Comparison of ENCODE assay signal across 29 cellular contexts in the genomic region with DNA sequence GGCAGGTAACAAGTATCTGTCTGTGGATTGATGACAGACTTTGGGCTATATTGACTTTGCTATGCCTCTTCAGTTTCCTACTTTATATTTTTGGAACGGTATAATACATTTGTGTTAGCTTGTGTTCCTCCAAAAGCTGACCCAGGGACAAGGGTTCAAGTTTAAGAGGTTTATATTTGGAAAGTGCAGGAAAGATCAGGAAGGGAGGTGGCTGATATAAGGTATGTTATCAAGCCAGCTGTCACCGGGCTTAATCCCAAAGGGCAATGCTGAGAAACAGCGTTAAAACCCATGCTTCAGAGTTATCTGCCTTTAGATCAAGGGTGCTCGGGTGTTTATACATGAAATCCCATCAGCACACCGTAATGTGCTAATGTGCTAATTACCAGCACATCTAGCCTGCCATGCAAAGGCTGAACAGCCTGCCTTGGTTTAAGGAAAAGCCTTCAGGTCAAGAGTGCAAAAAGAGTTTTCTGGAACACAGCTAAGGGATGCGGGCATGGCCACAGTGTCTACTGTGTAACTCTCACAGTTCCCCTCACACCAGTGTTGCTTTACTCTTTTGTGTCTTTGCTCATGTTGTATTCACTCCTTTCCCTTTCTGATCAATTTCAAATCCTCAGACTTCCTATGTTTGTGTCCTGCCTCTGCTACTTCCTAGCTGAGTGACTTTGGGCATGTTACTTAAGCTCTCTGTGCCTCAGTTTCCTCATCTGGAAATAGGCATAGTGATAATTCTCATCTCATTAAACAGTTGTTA.
"Had no signal": no experiment of that assay in that cellular context is flagged by ENCODE, and none has a peak within 500 bp of the region (broad histone marks: within the 10 kb centered on the region; RNA-seq: fewer than 3 reads in every experiment).

No MANE protein-coding gene starts in this region.

- H3K9me3 Mint-ChIP-seq: memory B cell, mesothelial cell of epicardium, naive B cell, nephron, neural progenitor cell had no signal

- DNase-seq: dorsolateral prefrontal cortex; effector CD4-positive, alpha-beta T cell; foreskin fibroblast; gastrocnemius medialis; heart left ventricle; kidney; left lung; mucosa of descending colon; naive B cell; stimulated activated CD4-positive, alpha-beta T cell treated with anti-CD3 and anti-CD28 coated beads, Interleukin-12 subunit alpha, Interleukin-12 subunit beta, amount 100 ng/mL, for 4 hours; stimulated activated CD4-positive, alpha-beta T cell treated with anti-CD3 and anti-CD28 coated beads, Interleukin-1b, Interleukin-23, amount 100 ng/mL, for 48 hours; stimulated activated CD4-positive, alpha-beta T cell treated with anti-CD3 and anti-CD28 coated beads, Interleukin-4, amount 100 ng/mL, for 1 hour; stimulated activated CD8-positive, alpha-beta memory T cell treated with anti-CD3 and anti-CD28 coated beads, Interleukin-4, amount 100 ng/mL, for 48 hours; stimulated activated naive CD4-positive, alpha-beta T cell; stimulated activated naive CD8-positive, alpha-beta T cell treated with anti-CD3 and anti-CD28 coated beads, Interleukin-15, amount 100 ng/mL, for 72 hours; transverse colon had no signal

- H2AFZ ChIP-seq: hepatocyte, neural progenitor cell, parathyroid adenoma had no signal

- H3K79me2 ChIP-seq: hepatocyte, parathyroid adenoma had no signal

- ATAC-seq: esophagus mucosa; gastrocnemius medialis; left lung; mucosa of descending colon; sciatic nerve; stimulated activated naive CD8-positive, alpha-beta T cell treated with anti-CD3 and anti-CD28 coated beads, Interleukin-15, amount 100 ng/mL, for 72 hours had no signal

- H3K9me3 ChIP-seq: gastrocnemius medialis, heart left ventricle, left lung, mucosa of descending colon, suprapubic skin, transverse colon, vagina had no signal

- H3K4me1 ChIP-seq: left lung, neural progenitor cell, parathyroid adenoma, suprapubic skin, transverse colon, vagina had no signal

- H3K4me2 ChIP-seq: hepatocyte, neural progenitor cell, smooth muscle cell had no signal

- H3K27me3 ChIP-seq: dorsolateral prefrontal cortex, gastrocnemius medialis, heart left ventricle, hepatocyte, left lung, neural progenitor cell, suprapubic skin, transverse colon, vagina had no signal

- H3K27ac ChIP-seq: dorsolateral prefrontal cortex, gastrocnemius medialis, heart left ventricle, hepatocyte, left lung, neural progenitor cell, parathyroid adenoma, suprapubic skin, transverse colon, vagina had no signal

- H3K36me3 ChIP-seq: gastrocnemius medialis, heart left ventricle, left lung, neural progenitor cell, suprapubic skin, transverse colon, vagina had no signal

- H3K27me3 Mint-ChIP-seq: naive B cell; stimulated activated naive CD8-positive, alpha-beta T cell treated with anti-CD3 and anti-CD28 coated beads, Interleukin-15, amount 100 ng/mL, for 72 hours had no signal

- H3K4me1 Mint-ChIP-seq: mesothelial cell of epicardium; neural progenitor cell; stimulated activated naive CD8-positive, alpha-beta T cell treated with anti-CD3 and anti-CD28 coated beads, Interleukin-15, amount 100 ng/mL, for 72 hours had no signal

- H3K36me3 Mint-ChIP-seq: memory B cell, mesothelial cell of epicardium, naive B cell, neural progenitor cell had no signal

- H3K4me3 ChIP-seq: dorsolateral prefrontal cortex, gastrocnemius medialis, heart left ventricle, hepatocyte, left lung, lung, mucosa of descending colon, neural progenitor cell, smooth muscle cell, suprapubic skin, transverse colon, vagina had no signal

- H3K4me3 Mint-ChIP-seq: memory B cell; mesothelial cell of epicardium; naive B cell; nephron; neural progenitor cell; stimulated activated naive CD8-positive, alpha-beta T cell treated with anti-CD3 and anti-CD28 coated beads, Interleukin-15, amount 100 ng/mL, for 72 hours had no signal

- H3K27ac Mint-ChIP-seq: memory B cell; mesothelial cell of epicardium; naive B cell; nephron; neural progenitor cell; progenitor cell of endocrine pancreas; stimulated activated naive CD8-positive, alpha-beta T cell treated with anti-CD3 and anti-CD28 coated beads, Interleukin-15, amount 100 ng/mL, for 72 hours had no signal
